Comparison of ENCODE assay signal across 6 cellular contexts in genomic region chr1:196145151-196145550, GRCh38.
DNase-seq lines count a peak whose midpoint lies in the region; ATAC-seq, FAIRE-seq and TF ChIP-seq lines count a peak whose summit lies in the region.
"Not testable (repeated sequence)": the region's sequence is repeated elsewhere in the genome, so short reads cannot be mapped to it uniquely, and the experiment has no call there.

No MANE protein-coding gene starts in this region.

- H3K4ac ChIP-seq in H1 (replicated peaks; ENCODE audit: insufficient read length, low read depth, low read length) = not testable (repeated sequence)

- H4K5ac ChIP-seq in H1 (ENCODE audit: insufficient read length, low read depth, low read length) = not testable (repeated sequence)

- H2BK15ac ChIP-seq in H1 (ENCODE audit: low read length) = not testable (repeated sequence)

- not testable (repeated sequence) for H3K4me3 Mint-ChIP-seq in WTC11

- H3K9me3 Mint-ChIP-seq in WTC11 = not testable (repeated sequence)

- not testable (repeated sequence) for H3K27me3 ChIP-seq in H1 (replicated peaks in 1 of 4; ENCODE audit: control insufficient read depth in 3 of 4, extremely low read depth in 1 of 4, insufficient read depth in 3 of 4, low read length in 3 of 4)

- H2AFZ ChIP-seq in H1 (ENCODE audit: low read length) = not testable (repeated sequence)

- not testable (repeated sequence) for FAIRE-seq in A549 (lab: Jason Lieb, UNC); H1 (lab: Jason Lieb, UNC)
- peak; percentile 78 for FAIRE-seq in colon (lab: Jason Lieb, UNC)
- FAIRE-seq in frontal cortex (lab: Jason Lieb, UNC) = peak; percentile 23

- not testable (repeated sequence) for TF ChIP-seq EP300 in A549 (IDR thresholded peaks at IDR 0.05); H1 (IDR thresholded peaks at IDR 0.05; ENCODE audit: borderline replicate concordance in 1 of 2, low read depth in 2 of 2, low read length in 2 of 2)

- 88% methylated on average over 5 of the region's 5 CpGs for WGBS in A549 (ENCODE audit: missing lambda C conversion rate)
- WGBS in H1 (ENCODE audit: extremely low coverage in 1 of 2, insufficient coverage in 1 of 2, insufficient read length in 1 of 2, insufficient replicate concordance in 2 of 2, low coverage in 1 of 2, low lambda C conversion rate in 2 of 2, missing lambda C conversion rate in 1 of 2), 2 experiments = 99% methylated on average over 5 of the region's 5 CpGs; no CpG with 5 or more reads in 1 of the 2 experiments

- not testable (repeated sequence) for H4K91ac ChIP-seq in H1 (replicated peaks; ENCODE audit: insufficient read length, low read length)

- H3K4me1 Mint-ChIP-seq in WTC11 = peaks cover 24% of the 10 kb centered on the region

- H3K9ac ChIP-seq in H1 (replicated peaks in 1 of 4; ENCODE audit: extremely low read depth in 1 of 4, low read depth in 3 of 4, low read length in 3 of 4) = not testable (repeated sequence)

- H2AK5ac ChIP-seq in H1 (ENCODE audit: low read depth, low read length) = not testable (repeated sequence)

- not testable (repeated sequence) for TF ChIP-seq CTCF in A549 (IDR thresholded peaks at IDR 0.05); HEK293 (tag by site-specific recombination; IDR thresholded peaks at IDR 0.05); WTC11 (IDR thresholded peaks at IDR 0.05); H1 (IDR thresholded peaks at IDR 0.05; ENCODE audit: control extremely low read depth in 1 of 3, insufficient read depth in 1 of 3, low read depth in 1 of 3, low read length in 3 of 3)

- H3K4me3 ChIP-seq in A549; HEK293 (ENCODE audit: low read depth, low read length); H1 (ENCODE audit: extremely low read depth in 1 of 4, insufficient read depth in 2 of 4, low read depth in 3 of 4, low read length in 4 of 4): not testable (repeated sequence)

- H2BK120ac ChIP-seq in H1 (replicated peaks; ENCODE audit: low read depth, low read length) = not testable (repeated sequence)

- H3K79me1 ChIP-seq in H1 (ENCODE audit: low read depth, low read length) = not testable (repeated sequence)

- not testable (repeated sequence) for H3K18ac ChIP-seq in H1 (ENCODE audit: extremely low read depth, low read length)

- H3K23ac ChIP-seq in H1 (ENCODE audit: insufficient read length) = not testable (repeated sequence)

- CTCF ChIA-PET in A549 (lab: Yijun Ruan, JAX) (interaction anchor here (2.1 kb wide), 1 partner anchor 164 kb away, joined by 6 read pairs; no protein-coding TSS in a partner anchor), WTC11 (lab: Charles Lee) (interaction anchor here (4.7 kb wide), 1 partner anchor 205 kb away, joined by 17 read pairs; no protein-coding TSS in a partner anchor)
- CTCF ChIA-PET in HEK293 (lab: Yijun Ruan, JAX); H1 (lab: Charles Lee; ENCODE audit: partially characterized antibody): not testable (repeated sequence)

- not testable (repeated sequence) for H3K36me3 ChIP-seq in HEK293 (ENCODE audit: control insufficient read depth in 2 of 2, insufficient read depth in 1 of 2, low read length in 2 of 2); H1 (ENCODE audit: control insufficient read depth in 2 of 4, insufficient read depth in 4 of 4, low read length in 3 of 4)

- not testable (repeated sequence) for TF ChIP-seq RAD21 in A549 (conservative IDR thresholded peaks at IDR 0.05 in 1 of 2, IDR thresholded peaks at IDR 0.05 in 1 of 2); H1 (IDR thresholded peaks at IDR 0.05 in 1 of 2, conservative IDR thresholded peaks at IDR 0.05 in 1 of 2; ENCODE audit: low read depth in 2 of 2, low read length in 2 of 2)

- H4K20me1 ChIP-seq in H1 (replicated peaks in 1 of 2; ENCODE audit: control insufficient read depth in 1 of 2, insufficient read depth in 2 of 2, low read length in 2 of 2) = not testable (repeated sequence)

- 0 out of 2 replicates have a peak overlapping the region, but pooled peaks have one; percentile 48 for H2BK5ac ChIP-seq in H1 (ENCODE audit: low read depth, low read length)

- POLR2A ChIA-PET in A549 (lab: Yijun Ruan, JAX); HEK293 (lab: Yijun Ruan, JAX); WTC11 (lab: Charles Lee); H1 (lab: Charles Lee; ENCODE audit: partially characterized antibody): not testable (repeated sequence)

- not testable (repeated sequence) for H3K27ac Mint-ChIP-seq in WTC11

- H3K79me2 ChIP-seq in H1 (ENCODE audit: control insufficient read depth in 1 of 2, insufficient read depth in 2 of 2, low read length in 2 of 2) = not testable (repeated sequence)

- not testable (repeated sequence) for H2BK20ac ChIP-seq in H1 (ENCODE audit: low read length)

- not testable (repeated sequence) for H3K36me3 Mint-ChIP-seq in WTC11

- not testable (repeated sequence) for DNase-seq in A549 (ENCODE audit: low read depth in 1 of 2, low spot score in 1 of 2); WTC11 (ENCODE audit: low spot score); H1 (ENCODE audit: low read depth in 1 of 2, low spot score in 2 of 2); frontal cortex (ENCODE audit: low spot score in 2 of 2)

- not testable (repeated sequence) for H3K9me3 ChIP-seq in A549; HEK293 (ENCODE audit: control insufficient read depth, insufficient read depth, low read depth, low read length); H1 (ENCODE audit: insufficient read depth in 2 of 2, low read depth in 1 of 2, low read length in 1 of 2)

- not testable (repeated sequence) for H3K14ac ChIP-seq in H1 (ENCODE audit: insufficient read length)

- H3K4me2 ChIP-seq in A549; H1 (ENCODE audit: insufficient read depth in 1 of 2, low read depth in 2 of 2, low read length in 2 of 2): not testable (repeated sequence)

- H3K56ac ChIP-seq in H1 (replicated peaks; ENCODE audit: insufficient read length, low read depth, low read length) = not testable (repeated sequence)

- ATAC-seq in A549, WTC11: not testable (repeated sequence)

- H2BK12ac ChIP-seq in H1 (ENCODE audit: low read depth, low read length) = not testable (repeated sequence)

- not testable (repeated sequence) for H4K8ac ChIP-seq in H1 (ENCODE audit: extremely low read depth, insufficient read depth, low read length)

- not testable (repeated sequence) for H3K23me2 ChIP-seq in H1 (ENCODE audit: low read depth, low read length)

- not testable (repeated sequence) for H3K27ac ChIP-seq in A549; HEK293 (ENCODE audit: extremely low read depth, low read depth, low read length); H1 (ENCODE audit: low read depth, low read length)

- not testable (repeated sequence) for H3K4me1 ChIP-seq in A549; HEK293 (ENCODE audit: control insufficient read depth, insufficient read depth, low read length); H1 (replicated peaks in 1 of 4; ENCODE audit: control insufficient read depth in 3 of 4, insufficient read depth in 4 of 4, low read length in 3 of 4)

- H3K27me3 Mint-ChIP-seq in WTC11 (ENCODE audit: low read depth) = not testable (repeated sequence)

- TF ChIP-seq POLR2A in A549 (IDR thresholded peaks at IDR 0.05; ENCODE audit: low read length); H1 (IDR thresholded peaks at IDR 0.05; ENCODE audit: control extremely low read depth in 1 of 2, low read depth in 2 of 2, low read length in 2 of 2): not testable (repeated sequence)

TF ChIP-seq in A549, 52 proteins besides CTCF, POLR2A, EP300 and RAD21:
- TF ChIP-seq ZC3H11A (IDR thresholded peaks at IDR 0.05) = peak; percentile 42; the same call in 1 of the 2 replicates
TF ChIP-seq in A549: peak in this region for 1; not testable (repeated sequence) for 51.

TF ChIP-seq in HEK293, 187 proteins besides CTCF, POLR2A, EP300 and RAD21 (continues in another document):
- TF ChIP-seq ZNF354C (tag by site-specific recombination; IDR thresholded peaks at IDR 0.05; ENCODE audit: borderline replicate concordance, low read depth) = 0 out of 2 replicates have a peak, but pooled peaks have one; percentile 22
- TF ChIP-seq ZNF510 (tag by site-specific recombination; IDR thresholded peaks at IDR 0.05; ENCODE audit: insufficient replicate concordance) = peak; percentile 77
- peak; percentile 92 for TF ChIP-seq ZNF394 (tag by site-specific recombination; IDR thresholded peaks at IDR 0.05; ENCODE audit: borderline replicate concordance)

TF ChIP-seq in WTC11, 78 proteins besides CTCF, POLR2A, EP300 and RAD21:
- peak; percentile 26; the same call in 1 of the 2 replicates for TF ChIP-seq HMGA2 (CRISPR knock-in tag; IDR thresholded peaks at IDR 0.05)
